ENCODE assay signal across 2 cellular contexts in genomic region chr2:10913501-10914271, GRCh38.
TF ChIP-seq lines count a peak whose summit lies in the region.

No MANE protein-coding gene starts in this region.

TF ChIP-seq in A549, 52 proteins besides CTCF, POLR2A, EP300 and RAD21:
- no peak for TF ChIP-seq NFE2L2 (conservative IDR thresholded peaks at IDR 0.05; ENCODE audit: low read length)
- TF ChIP-seq MYC (IDR thresholded peaks at IDR 0.05; ENCODE audit: borderline replicate concordance, low read length), result no peak
- no peak for TF ChIP-seq KDM1A (IDR thresholded peaks at IDR 0.05; ENCODE audit: low read depth)

TF ChIP-seq in IMR-90, 13 proteins besides CTCF, POLR2A, EP300 and RAD21:
- TF ChIP-seq MAZ (IDR thresholded peaks at IDR 0.05; ENCODE audit: borderline replicate concordance, low read depth, low read length) (no peak), SMC3 (IDR thresholded peaks at IDR 0.05; ENCODE audit: low read depth, low read length) (no peak), MXI1 (IDR thresholded peaks at IDR 0.05; ENCODE audit: borderline replicate concordance, low read depth, low read length) (no peak), NFE2L2 (IDR thresholded peaks at IDR 0.05; ENCODE audit: low read depth, low read length) (no peak), RFX5 (IDR thresholded peaks at IDR 0.05; ENCODE audit: low read depth, low read length) (no peak), CHD1 (IDR thresholded peaks at IDR 0.05; ENCODE audit: low read depth, low read length) (no peak), BHLHE40 (IDR thresholded peaks at IDR 0.05; ENCODE audit: low read depth, low read length) (no peak), RCOR1 (IDR thresholded peaks at IDR 0.05; ENCODE audit: insufficient replicate concordance, low read length) (no peak)
